30 cellular contexts compared by ENCODE assay signal in genomic region chr14:103223818-103224352, GRCh38.
"Had no signal": no experiment of that assay in that cellular context is flagged by ENCODE, and none has a peak within 500 bp of the region (broad histone marks: within the 10 kb centered on the region; RNA-seq: fewer than 3 reads in every experiment).

No MANE protein-coding gene starts in this region.

- DNase-seq: activated CD4-positive, alpha-beta T cell treated with anti-CD3 and anti-CD28 coated beads, Interleukin-2, amount 10 ng/mL, durations not matched to agents 24 days and 14 days; activated CD4-positive, alpha-beta T cell treated with anti-CD3 and anti-CD28 coated beads, Interleukin-2, amount 50 U/mL, for 4 hours; activated CD8-positive, alpha-beta T cell treated with anti-CD3 and anti-CD28 coated beads for 36 hours; activated gamma-delta T cell treated with Interleukin-2 at 50 U/mL for 16 hours; activated naive CD4-positive, alpha-beta T cell treated with anti-CD3 and anti-CD28 coated beads for 36 hours; activated T-cell treated with anti-CD3 and anti-CD28 coated beads, Interleukin-2, amount 50 U/mL, for 4 hours; anterior cingulate cortex; central memory CD4-positive, alpha-beta T cell; NCI-H1105; NCI-H1417 treated with DMSO at 0.1 percent for 48 hours; NCI-H187 treated with DMSO at 0.1 percent for 48 hours; NCI-H2081; NCI-H2171 treated with DMSO at 0.1 percent for 48 hours; NCI-H2227 treated with DMSO at 0.1 percent for 48 hours; NCI-H446; NCI-H510A treated with DMSO at 0.1 percent for 48 hours; NCI-H526 treated with DMSO at 0.1 percent for 48 hours; NK-92 treated with Interleukin-12 subunit alpha and Interleukin-12 subunit beta, amount 100 ng/mL, for 24 hours; PC-3; Peyer's patch; Right ventricle myocardium superior; RPMI8226; SW 1271; T-helper 1 cell; T-helper 2 cell; T-helper 9 cell had no signal

- ATAC-seq: activated CD8-positive, alpha-beta T cell treated with anti-CD3 and anti-CD28 coated beads for 36 hours; activated naive CD4-positive, alpha-beta T cell treated with anti-CD3 and anti-CD28 coated beads, Interleukin-2, amount 50 U/mL, for 72 hours; activated T-cell treated with anti-CD3 and anti-CD28 coated beads, Interleukin-2, amount 50 U/mL, for 4 hours; PC-3 had no signal

- H3K36me3 Mint-ChIP-seq: activated naive CD4-positive, alpha-beta T cell treated with anti-CD3 and anti-CD28 coated beads, Interleukin-2, amount 50 U/mL, for 72 hours; brain had no signal

- H3K9me3 ChIP-seq: Peyer's patch had no signal

- H3K4me3 Mint-ChIP-seq: activated CD4-positive, alpha-beta T cell treated with anti-CD3 and anti-CD28 coated beads, Interleukin-2, amount 10 ng/mL, durations not matched to agents 24 days and 14 days; activated CD8-positive, alpha-beta T cell treated with anti-CD3 and anti-CD28 coated beads for 36 hours; activated naive CD4-positive, alpha-beta T cell treated with anti-CD3 and anti-CD28 coated beads for 36 hours; activated T-cell treated with anti-CD3 and anti-CD28 coated beads, Interleukin-2, amount 50 U/mL, for 4 hours; activated T-helper 1 cell treated with anti-CD3 and anti-CD28 coated beads, Interleukin-12 subunit alpha, Interleukin-12 subunit beta, Interleukin-2, Interleukin-4 antibody, amounts not matched to agents 30 ng/mL and 10 ng/mL and 1 ng/mL, durations not matched to agents 14 hours and 24 hours and 36 hours; brain had no signal

- H3K4me3 ChIP-seq: Peyer's patch had no signal

- H3K9me3 Mint-ChIP-seq: activated CD4-positive, alpha-beta T cell treated with anti-CD3 and anti-CD28 coated beads, Interleukin-2, amount 10 ng/mL, durations not matched to agents 24 days and 14 days; activated CD8-positive, alpha-beta T cell treated with anti-CD3 and anti-CD28 coated beads for 36 hours; activated naive CD4-positive, alpha-beta T cell treated with anti-CD3 and anti-CD28 coated beads for 36 hours; activated naive CD4-positive, alpha-beta T cell treated with anti-CD3 and anti-CD28 coated beads, Interleukin-2, amount 50 U/mL, for 72 hours; activated T-cell treated with anti-CD3 and anti-CD28 coated beads, Interleukin-2, amount 50 U/mL, for 4 hours; activated T-helper 1 cell treated with anti-CD3 and anti-CD28 coated beads, Interleukin-12 subunit alpha, Interleukin-12 subunit beta, Interleukin-2, Interleukin-4 antibody, amounts not matched to agents 30 ng/mL and 10 ng/mL and 1 ng/mL, durations not matched to agents 14 hours and 24 hours and 36 hours had no signal

- H3K27ac Mint-ChIP-seq: activated CD4-positive, alpha-beta T cell treated with anti-CD3 and anti-CD28 coated beads, Interleukin-2, amount 10 ng/mL, durations not matched to agents 24 days and 14 days; activated CD8-positive, alpha-beta T cell treated with anti-CD3 and anti-CD28 coated beads for 36 hours; activated naive CD4-positive, alpha-beta T cell treated with anti-CD3 and anti-CD28 coated beads for 36 hours; activated naive CD4-positive, alpha-beta T cell treated with anti-CD3 and anti-CD28 coated beads, Interleukin-2, amount 50 U/mL, for 72 hours; activated T-helper 1 cell treated with anti-CD3 and anti-CD28 coated beads, Interleukin-12 subunit alpha, Interleukin-12 subunit beta, Interleukin-2, Interleukin-4 antibody, amounts not matched to agents 30 ng/mL and 10 ng/mL and 1 ng/mL, durations not matched to agents 14 hours and 24 hours and 36 hours; brain had no signal

- FAIRE-seq: colon had no signal

- H3K36me3 ChIP-seq: Peyer's patch had no signal

- H3K4me1 Mint-ChIP-seq: activated CD4-positive, alpha-beta T cell treated with anti-CD3 and anti-CD28 coated beads, Interleukin-2, amount 10 ng/mL, durations not matched to agents 24 days and 14 days; brain had no signal
